9 cellular contexts compared by ENCODE assay signal in the genomic region with DNA sequence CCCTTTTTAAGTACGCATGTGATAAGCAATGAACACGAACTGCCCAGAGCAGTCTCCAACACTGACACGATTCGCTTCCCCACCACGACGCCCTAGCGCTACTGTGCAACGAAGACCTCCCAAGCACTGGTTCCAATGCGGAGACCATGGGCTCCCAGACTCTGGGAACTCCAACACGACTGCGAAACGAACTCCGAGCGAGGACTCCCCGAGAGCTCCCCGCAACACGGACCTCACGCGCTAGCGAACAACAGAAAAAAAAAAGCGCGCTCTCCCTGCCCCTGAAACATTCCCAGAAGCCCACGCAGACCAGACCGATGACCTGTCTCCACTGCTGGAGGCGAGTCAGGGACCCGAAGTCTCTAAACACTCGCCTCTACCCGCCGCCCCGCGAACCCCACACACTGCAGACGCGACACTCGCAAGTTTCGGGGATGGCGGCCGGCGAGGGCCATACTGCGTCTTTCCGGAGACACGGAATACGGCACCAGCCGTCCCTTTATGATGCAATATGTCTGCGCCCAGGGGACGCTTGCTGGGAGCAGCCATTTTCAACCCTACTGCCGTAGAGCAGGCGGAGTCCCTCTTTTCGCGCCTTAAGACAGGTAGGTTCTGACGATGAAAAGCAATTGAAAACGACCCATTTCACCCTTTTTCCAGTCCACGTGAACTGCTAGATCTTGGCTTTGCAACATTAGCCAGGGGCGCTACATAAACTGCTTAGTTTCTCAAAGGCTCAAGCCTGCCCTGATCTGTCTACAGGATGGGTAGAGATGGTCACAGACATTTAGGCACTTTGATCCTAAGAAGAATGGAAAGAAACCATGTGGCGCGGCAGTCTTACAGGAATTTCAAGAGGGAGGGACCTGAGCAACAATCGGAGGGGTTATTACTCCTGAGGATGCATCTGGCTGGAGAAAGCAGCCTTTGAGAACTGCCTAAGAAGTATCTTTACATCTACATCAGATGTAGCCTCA. TPM values are rescaled to one million over a fixed set of nuclear protein-coding genes. Genes with fewer than 3 reads are reported as not detected.
DNase-seq lines count a peak whose midpoint lies in the region; FAIRE-seq and TF ChIP-seq lines count a peak whose summit lies in the region.
"Had no signal": no experiment of that assay in that cellular context is flagged by ENCODE, and none has a peak within 500 bp of the region (broad histone marks: within the 10 kb centered on the region; RNA-seq: fewer than 3 reads in every experiment).

TSS of gene ZNF577 (minus strand) at position 430 of the 977 bp plus-strand sequence. CDS start 7,569 bp downstream, outside the sequence.

- H3K36me3 Mint-ChIP-seq in dendritic cell treated with granulocyte-macrophage colony-stimulating factor and Interleukin-4, amounts not matched to agents 40 ng/mL and 50 ng/mL, for 4 days (ENCODE audit: low read depth) = peaks cover 87% of the 10 kb centered on the region

- H3K27ac ChIP-seq in spleen = peak within 1 kb of the TSS; percentile 8 to 83 (median 72)
- H3K27ac ChIP-seq: A549 had no signal

- H3K4me1 Mint-ChIP-seq in dendritic cell treated with granulocyte-macrophage colony-stimulating factor and Interleukin-4, amounts not matched to agents 40 ng/mL and 50 ng/mL, for 4 days (ENCODE audit: low read depth) = peaks cover 5% of the 10 kb centered on the region

- TF ChIP-seq POLR2A in spleen (IDR thresholded peaks at IDR 0.05) = no peak

- H3K27me3 Mint-ChIP-seq in dendritic cell treated with granulocyte-macrophage colony-stimulating factor and Interleukin-4, amounts not matched to agents 40 ng/mL and 50 ng/mL, for 4 days = no peaks in the 10 kb centered on the region

- DNase-seq in HT-29 (ENCODE audit: low spot score) (peak; percentile 60), kidney glomerular epithelial cell (lab: John Stamatoyannopoulos, UW) (peak; percentile 58), spleen (peak; percentile 91), NCI-H345 treated with DMSO at 0.1 percent for 48 hours (lab: John Stamatoyannopoulos, UW; ENCODE audit: unreplicated experiment) (no peak), NCI-H2196 (lab: John Stamatoyannopoulos, UW; ENCODE audit: unreplicated experiment) (no peak)
- peak; percentile 46 for DNase-seq in activated CD4-positive, alpha-beta T cell treated with anti-CD3 and anti-CD28 coated beads, Interleukin-2, amount 50 U/mL, for 1 hour

- 11 to 24% (median 18%) methylated on average over 26 to 56 of the region's 56 CpGs for WGBS in spleen, 5 donors

- H3K27ac Mint-ChIP-seq in dendritic cell treated with granulocyte-macrophage colony-stimulating factor and Interleukin-4, amounts not matched to agents 40 ng/mL and 50 ng/mL, for 4 days = peak within 1 kb of the TSS; percentile 98

- TF ChIP-seq CTCF in spleen (IDR thresholded peaks at IDR 0.05 in 8 of 11, conservative IDR thresholded peaks at IDR 0.05 in 3 of 11) = no peak

- peaks cover 16 to 90% (median 34%) of the 10 kb centered on the region in 6 donors for H3K36me3 ChIP-seq in spleen

- intact Hi-C loops in dendritic cell treated with granulocyte-macrophage colony-stimulating factor and Interleukin-4, amounts not matched to agents 40 ng/mL and 50 ng/mL, for 4 days (cut with micrococcal nuclease) = loop anchor here (5.0 kb wide), 1 partner anchor 44 kb away; no protein-coding TSS in a partner anchor
- intact Hi-C loops in spleen (cut with DNase I; ENCODE audit: low total_unique reads) = no loop called here

- peak within 1 kb of the TSS; percentile 41 to 67 (median 51) for H3K4me3 ChIP-seq in spleen
- H3K4me3 ChIP-seq: A549 had no signal

- peak within 1 kb of the TSS; percentile 95 for H3K4me3 Mint-ChIP-seq in dendritic cell treated with granulocyte-macrophage colony-stimulating factor and Interleukin-4, amounts not matched to agents 40 ng/mL and 50 ng/mL, for 4 days

- H3K4me1 ChIP-seq in spleen = peaks cover 0 to 12% (median 3%) of the 10 kb centered on the region in 6 donors
- H3K4me1 ChIP-seq: A549 had no signal

- H3K9me3 Mint-ChIP-seq in dendritic cell treated with granulocyte-macrophage colony-stimulating factor and Interleukin-4, amounts not matched to agents 40 ng/mL and 50 ng/mL, for 4 days = peaks cover 85% of the 10 kb centered on the region

- H3K9me3 ChIP-seq in spleen = peaks cover 33 to 100% (median 100%) of the 10 kb centered on the region in 8 donors

- no peaks in the 10 kb centered on the region for H3K27me3 ChIP-seq in spleen (replicated peaks in 1 of 7)

- FAIRE-seq in A204.1 (lab: Jason Lieb, UNC) = peak; percentile 16
- FAIRE-seq: A549 had no signal

RNA-seq across cellular contexts. Expression of gene ZNF577, which starts in this region (rescaled TPM):
- 0.99 and 1.1 TPM in 2 replicates for total RNA-seq in HT-29 (2014; rRNA removed; shearing (Covaris generic))
- 10 to 100 TPM; 13.0 to 25.8 (median 20.9) TPM for total RNA-seq in spleen
- polyA plus RNA-seq in spleen = 10 to 100 TPM; 11.4 to 31.7 (median 13.2) TPM

Comparison
In these comparisons a context has a peak if more than half of its experiments do, and no peak if none do; other contexts are left out.
1. DNase-seq: peak in HT-29 (single experiment), activated CD4-positive, alpha-beta T cell treated with anti-CD3 and anti-CD28 coated beads, Interleukin-2, amount 50 U/mL, for 1 hour (single experiment), kidney glomerular epithelial cell (single experiment) and spleen (single experiment); none in NCI-H345 treated with DMSO at 0.1 percent for 48 hours (single experiment) and NCI-H2196 (single experiment).